In genomic region chr12:6752931-6753771, GRCh38 we compare ENCODE assay signal across 8 cellular contexts. TPM values are rescaled to one million over a fixed set of nuclear protein-coding genes. Genes with fewer than 3 reads are reported as not detected.
DNase-seq lines count a peak whose midpoint lies in the region; ATAC-seq and TF ChIP-seq lines count a peak whose summit lies in the region.

Gene MLF2, minus strand, starts transcription at chr12:6753141. Its CDS starts 807 bp downstream, at chr12:6752334.

- H2BK15ac ChIP-seq in mesendoderm (replicated peaks; ENCODE audit: low read depth) = no peak within 1 kb of the TSS

- peak within 1 kb of the TSS; percentile 93 for H3K4me2 ChIP-seq in mesendoderm (ENCODE audit: low read length)

- H3K9me3 Mint-ChIP-seq in Caco-2 (ENCODE audit: unreplicated experiment) = no peaks in the 10 kb centered on the region
- no peaks in the 10 kb centered on the region for H3K9me3 Mint-ChIP-seq in activated CD8-positive, alpha-beta memory T cell treated with anti-CD3 and anti-CD28 coated beads, Interleukin-2, amount 10 ng/mL, durations not matched to agents 7 days and 5 days (ENCODE audit: low read depth)

- H3K23ac ChIP-seq in mesendoderm (ENCODE audit: low read length) = peak within 1 kb of the TSS; percentile 48

- H3K27ac Mint-ChIP-seq in Caco-2 (ENCODE audit: unreplicated experiment) = peak within 1 kb of the TSS; percentile 94
- peak within 1 kb of the TSS; percentile 98 for H3K27ac Mint-ChIP-seq in activated CD8-positive, alpha-beta memory T cell treated with anti-CD3 and anti-CD28 coated beads, Interleukin-2, amount 10 ng/mL, durations not matched to agents 7 days and 5 days

- H3K27ac ChIP-seq in mesendoderm (ENCODE audit: low read depth, low read length) = peak within 1 kb of the TSS; percentile 96

- peak within 1 kb of the TSS; percentile 85 for H3K4ac ChIP-seq in mesendoderm (ENCODE audit: low read depth, low read length)

- peaks cover 11% of the 10 kb centered on the region for H3K4me1 Mint-ChIP-seq in Caco-2 (ENCODE audit: low read depth, unreplicated experiment)
- H3K4me1 Mint-ChIP-seq in activated CD8-positive, alpha-beta memory T cell treated with anti-CD3 and anti-CD28 coated beads, Interleukin-2, amount 10 ng/mL, durations not matched to agents 7 days and 5 days = peaks cover 25% of the 10 kb centered on the region

- POLR2A ChIA-PET in Caco-2 (lab: Charles Lee) = interaction anchor here (0.5 to 3.1 kb wide), 23 partner anchors 9 to 1010 kb away, joined by 3 to 60 read pairs (median 5); partner anchors contain the start of genes C12orf57, CDCA3, COPS7A and GAPDH

- TF ChIP-seq CTCF in Caco-2 (IDR thresholded peaks at IDR 0.05; ENCODE audit: insufficient read depth in 1 of 2, low read depth in 1 of 2, low read length in 1 of 2, severe bottlenecking in 1 of 2, unreplicated experiment in 1 of 2) = peak; percentile 99

- no peaks in the 10 kb centered on the region for H3K27me3 ChIP-seq in Caco-2 (replicated peaks; ENCODE audit: control insufficient read depth, insufficient read depth, low read length)
- no peaks in the 10 kb centered on the region for H3K27me3 ChIP-seq in NT2/D1 (ENCODE audit: insufficient read depth, insufficient read length)
- H3K27me3 ChIP-seq in endocrine pancreas (ENCODE audit: control insufficient read depth, insufficient read depth, low read length) = no peaks in the 10 kb centered on the region
- H3K27me3 ChIP-seq in mesendoderm (ENCODE audit: insufficient read depth, low read length, poor library complexity) = no peaks in the 10 kb centered on the region

- H3K4me3 ChIP-seq in Caco-2 (ENCODE audit: low read depth, low read length) (peak within 1 kb of the TSS; percentile 97), NT2/D1 (ENCODE audit: insufficient read length, low read depth) (peak within 1 kb of the TSS; percentile 99), endocrine pancreas (ENCODE audit: control insufficient read depth, insufficient read depth, low read length) (peak within 1 kb of the TSS; percentile 64), mesendoderm (ENCODE audit: low read length) (peak within 1 kb of the TSS; percentile 87)

- no peaks in the 10 kb centered on the region for H3K9me3 ChIP-seq in Caco-2
- no peaks in the 10 kb centered on the region for H3K9me3 ChIP-seq in NT2/D1 (ENCODE audit: insufficient read depth, low read length)
- H3K9me3 ChIP-seq in endocrine pancreas (ENCODE audit: control insufficient read depth, low read length) = no peaks in the 10 kb centered on the region

- H3K56ac ChIP-seq in mesendoderm (ENCODE audit: low read length) = peak within 1 kb of the TSS; percentile 98

- H3K4me3 Mint-ChIP-seq in Caco-2 (ENCODE audit: unreplicated experiment) = peak within 1 kb of the TSS; percentile 90
- peak within 1 kb of the TSS; percentile 90 for H3K4me3 Mint-ChIP-seq in activated CD8-positive, alpha-beta memory T cell treated with anti-CD3 and anti-CD28 coated beads, Interleukin-2, amount 10 ng/mL, durations not matched to agents 7 days and 5 days

- peaks cover 12% of the 10 kb centered on the region for H3K79me1 ChIP-seq in mesendoderm (ENCODE audit: low read length)

- H3K36me3 ChIP-seq in Caco-2 (ENCODE audit: control insufficient read depth, insufficient read depth, low read length) = peaks cover 8% of the 10 kb centered on the region
- H3K36me3 ChIP-seq in NT2/D1 (ENCODE audit: insufficient read depth, insufficient read length, low read length) = peaks cover 42% of the 10 kb centered on the region
- peaks cover 7% of the 10 kb centered on the region for H3K36me3 ChIP-seq in endocrine pancreas (ENCODE audit: control insufficient read depth, insufficient read depth, low read length)
- peaks cover 11% of the 10 kb centered on the region for H3K36me3 ChIP-seq in mesendoderm (ENCODE audit: control insufficient read depth, insufficient read depth, low read length)

- WGBS in mesendoderm (ENCODE audit: extremely low coverage, insufficient coverage, low lambda C conversion rate) = no CpG with 5 or more reads among the region's 61 CpGs

- peak within 1 kb of the TSS; percentile 96 for H2BK5ac ChIP-seq in mesendoderm (ENCODE audit: low read length)

- CTCF ChIA-PET in Caco-2 (lab: Charles Lee) = interaction anchor here (0.5 to 4.5 kb wide), 40 partner anchors 9 to 183 kb away, joined by 3 to 135 read pairs (median 5); partner anchors contain the start of genes CD4, CDCA3, COPS7A and GPR162
- CTCF ChIA-PET in activated CD8-positive, alpha-beta memory T cell treated with anti-CD3 and anti-CD28 coated beads, Interleukin-2, amount 10 ng/mL, durations not matched to agents 7 days and 5 days (lab: Charles Lee) = interaction anchor here (0.8 to 9.9 kb wide), 41 partner anchors 10 to 327 kb away, joined by 3 to 120 read pairs (median 8); partner anchors contain the start of genes CDCA3, COPS7A, GNB3 and GPR162

- no peak within 1 kb of the TSS for H4K5ac ChIP-seq in mesendoderm (ENCODE audit: low read length)

- no peak within 1 kb of the TSS for H2AK5ac ChIP-seq in mesendoderm (ENCODE audit: low read length)

- peaks cover 10% of the 10 kb centered on the region for H3K79me2 ChIP-seq in mesendoderm (ENCODE audit: control insufficient read depth, insufficient read depth, low read length)

- peak within 1 kb of the TSS; percentile 64 for H3K18ac ChIP-seq in mesendoderm (ENCODE audit: low read length)

- no peaks in the 10 kb centered on the region for H3K27me3 Mint-ChIP-seq in Caco-2 (ENCODE audit: insufficient read depth, unreplicated experiment)
- H3K27me3 Mint-ChIP-seq in activated CD8-positive, alpha-beta memory T cell treated with anti-CD3 and anti-CD28 coated beads, Interleukin-2, amount 10 ng/mL, durations not matched to agents 7 days and 5 days = peaks cover 2% of the 10 kb centered on the region

- H3K9ac ChIP-seq in NT2/D1 (ENCODE audit: insufficient read length, low read depth) = peak within 1 kb of the TSS; percentile 100
- H3K9ac ChIP-seq in endocrine pancreas (ENCODE audit: control insufficient read depth, insufficient read depth, low read length) = peak within 1 kb of the TSS; percentile 94
- H3K9ac ChIP-seq in mesendoderm (ENCODE audit: low read length) = peak within 1 kb of the TSS; percentile 96

- no peak within 1 kb of the TSS for H4K8ac ChIP-seq in mesendoderm (ENCODE audit: low read depth, low read length)

- DNase-seq in Caco-2 (peak; percentile 99 to 100), HUDEP-2 (lab: John Stamatoyannopoulos, UW; ENCODE audit: unreplicated experiment in 76 of 76) (peak; percentile 68 to 98 (median 96)), NT2/D1 (ENCODE audit: low read depth, low spot score) (peak; percentile 100), mesendoderm (peak; percentile 99)
- DNase-seq in activated CD8-positive, alpha-beta memory T cell treated with anti-CD3 and anti-CD28 coated beads, Interleukin-2, amount 10 ng/mL, durations not matched to agents 7 days and 5 days = peak; percentile 99
- DNase-seq in stimulated activated CD8-positive, alpha-beta memory T cell treated with anti-CD3 and anti-CD28 coated beads, Interleukin-15, amount 100 ng/mL, for 1 hour (ENCODE audit: low read depth) = peak; percentile 96

- peaks cover 54% of the 10 kb centered on the region for H3K36me3 Mint-ChIP-seq in Caco-2 (ENCODE audit: insufficient read depth, unreplicated experiment)
- H3K36me3 Mint-ChIP-seq in activated CD8-positive, alpha-beta memory T cell treated with anti-CD3 and anti-CD28 coated beads, Interleukin-2, amount 10 ng/mL, durations not matched to agents 7 days and 5 days = peaks cover 14% of the 10 kb centered on the region

- peak; percentile 92 for ATAC-seq in GM21381 (IDR thresholded peaks at IDR 0.05; ENCODE audit: unreplicated experiment)
- peak; percentile 92 for ATAC-seq in activated CD8-positive, alpha-beta memory T cell treated with anti-CD3 and anti-CD28 coated beads, Interleukin-2, amount 10 ng/mL, durations not matched to agents 7 days and 5 days

- H3K4me1 ChIP-seq in Caco-2 = peaks cover 16% of the 10 kb centered on the region
- peaks cover 13% of the 10 kb centered on the region for H3K4me1 ChIP-seq in NT2/D1 (ENCODE audit: insufficient read depth, insufficient read length)
- no peaks in the 10 kb centered on the region for H3K4me1 ChIP-seq in endocrine pancreas (ENCODE audit: control insufficient read depth, insufficient read depth, low read length)
- peaks cover 4% of the 10 kb centered on the region for H3K4me1 ChIP-seq in mesendoderm (ENCODE audit: control insufficient read depth, low read depth, low read length)

- H2BK120ac ChIP-seq in mesendoderm (ENCODE audit: low read depth, low read length) = peak within 1 kb of the TSS; percentile 62

- intact Hi-C loops in Caco-2 (cut with micrococcal nuclease; ENCODE audit: unreplicated experiment) = loop anchor here (1.0 to 2.0 kb wide), 7 partner anchors 13 to 99 kb away; partner anchors contain the start of genes COPS7A, PTMS and USP5

- TSS peak; percentile 81 for BruUV-seq in Caco-2 (replicated peaks; lab: Mats Ljungman, UMichigan)

RNA-seq across cellular contexts. Expression of gene MLF2, which starts in this region (rescaled TPM):
- total RNA-seq in Caco-2 (2022) = 303 and 309 TPM in 2 replicates
- total RNA-seq in activated CD8-positive, alpha-beta memory T cell treated with anti-CD3 and anti-CD28 coated beads, Interleukin-2, amount 10 ng/mL, durations not matched to agents 7 days and 5 days = 100 to 1,000 TPM; 102 to 113 TPM
- 166 TPM for polyA plus RNA-seq in mesendoderm (2013, experiment 1 of 2)
- polyA plus RNA-seq in mesendoderm (2013, experiment 2 of 2) = 166 TPM

Comparison
In these comparisons a context has a peak if more than half of its experiments do, and no peak if none do; other contexts are left out.
1. Peak in every context shown above with its lines: DNase-seq, ATAC-seq, H3K4me3 ChIP-seq and H3K27ac ChIP-seq.